Comparison of ENCODE assay signal across 19 cellular contexts in the genomic region with DNA sequence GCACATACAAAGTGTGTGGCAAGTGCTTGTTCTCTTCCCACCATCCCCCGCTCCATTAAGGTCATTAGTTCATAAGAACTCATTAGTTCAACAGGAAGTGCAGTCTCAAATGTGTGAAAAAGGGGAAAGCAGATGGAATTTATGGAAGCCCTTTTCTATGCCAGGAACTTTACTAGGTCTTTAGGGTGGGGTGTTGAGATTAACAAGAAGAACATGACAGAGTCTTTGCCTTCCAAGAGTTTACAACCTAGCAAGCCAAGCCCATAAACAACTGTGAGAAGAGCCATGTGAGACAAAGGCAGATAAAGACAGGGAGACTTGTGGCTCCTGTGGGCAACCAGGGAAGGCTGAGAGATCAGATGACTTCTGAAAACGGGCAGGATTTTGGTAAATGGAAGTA. TPM values are rescaled to one million over a fixed set of nuclear protein-coding genes. Genes with fewer than 3 reads are reported as not detected.
"Had no signal": no experiment of that assay in that cellular context is flagged by ENCODE, and none has a peak within 500 bp of the region (broad histone marks: within the 10 kb centered on the region; RNA-seq: fewer than 3 reads in every experiment).

No MANE protein-coding gene starts in this region.

- H3K36me3 ChIP-seq: left lung, ovary, right lobe of liver, spleen, thoracic aorta had no signal

- H3K9me3 ChIP-seq: left lung, ovary, right lobe of liver, spleen, thoracic aorta had no signal

- DNase-seq: activated CD4-positive, alpha-beta memory T cell treated with anti-CD3 and anti-CD28 coated beads, Interleukin-2, amount 10 ng/mL, durations not matched to agents 7 days and 5 days; activated CD4-positive, alpha-beta T cell treated with anti-CD3 and anti-CD28 coated beads for 4 hours; activated CD8-positive, alpha-beta memory T cell treated with anti-CD3 and anti-CD28 coated beads, Interleukin-2, amount 10 ng/mL, durations not matched to agents 7 days and 5 days; activated naive CD4-positive, alpha-beta T cell; activated naive CD8-positive, alpha-beta T cell treated with anti-CD3 and anti-CD28 coated beads for 36 hours; amniotic stem cell; effector memory CD8-positive, alpha-beta T cell; foreskin keratinocyte; left lung; midbrain; naive B cell; ovary; right lobe of liver; stimulated activated CD4-positive, alpha-beta T cell treated with anti-CD3 and anti-CD28 coated beads, Interleukin-4, amount 100 ng/mL, for 4 hours; T-cell had no signal

- ATAC-seq: activated CD8-positive, alpha-beta memory T cell treated with anti-CD3 and anti-CD28 coated beads, Interleukin-2, amount 10 ng/mL, durations not matched to agents 7 days and 5 days; effector memory CD8-positive, alpha-beta T cell; foreskin keratinocyte; left lung; right lobe of liver; stimulated activated memory B cell treated with anti-CD40 and anti-IgM and Interleukin-4, amounts not matched to agents 10 μg/mL and 1 μg/mL and 100 μg/mL, for 72 hours; T-cell; WTC11 had no signal

- H3K4me1 ChIP-seq: foreskin keratinocyte, left lung, right lobe of liver, spleen had no signal

- H3K4me3 ChIP-seq: left lung, ovary, right lobe of liver, spleen, thoracic aorta had no signal

- H3K27ac ChIP-seq: foreskin keratinocyte, left lung, ovary, right lobe of liver, spleen, thoracic aorta had no signal

- H3K27me3 ChIP-seq: left lung, ovary, right lobe of liver, spleen had no signal

RNA-seq across cellular contexts. Expression of a gene that starts 21.4 kb away (rescaled TPM):
- total RNA-seq: activated CD4-positive, alpha-beta memory T cell treated with anti-CD3 and anti-CD28 coated beads, Interleukin-2, amount 10 ng/mL, durations not matched to agents 7 days and 5 days had no signal
